Comparison of ENCODE assay signal across 23 cellular contexts in genomic region chr11:5284551-5285130, GRCh38. TPM values are rescaled to one million over a fixed set of nuclear protein-coding genes. Genes with fewer than 3 reads are reported as not detected.
"Had no signal": no experiment of that assay in that cellular context is flagged by ENCODE, and none has a peak within 500 bp of the region (broad histone marks: within the 10 kb centered on the region; RNA-seq: fewer than 3 reads in every experiment).

No MANE protein-coding gene starts in this region.

- H3K4me3 ChIP-seq: colonic mucosa, heart left ventricle, lung, prostate gland, spleen, stomach, thoracic aorta, transverse colon had no signal

- DNase-seq: colonic mucosa; dermis blood vessel endothelial cell; effector CD4-positive, alpha-beta T cell; endodermal cell; heart left ventricle; hippocampal formation; left colon; left ventricle myocardium superior; naive thymus-derived CD4-positive, alpha-beta T cell; nephron progenitor cell; spleen; stimulated activated CD4-positive, alpha-beta T cell treated with anti-CD3 and anti-CD28 coated beads, Interleukin-15, amount 100 ng/mL, for 24 hours; stimulated activated CD4-positive, alpha-beta T cell treated with anti-CD3 and anti-CD28 coated beads, Interleukin-1b, Interleukin-23, amount 100 ng/mL, for 48 hours; stimulated activated CD4-positive, alpha-beta T cell treated with anti-CD3 and anti-CD28 coated beads, Interleukin-4, amount 100 ng/mL, for 24 hours; stomach; substantia nigra; transverse colon had no signal

- H3K27ac ChIP-seq: colonic mucosa, heart left ventricle, parathyroid adenoma, prostate gland, spleen, stomach, thoracic aorta, transverse colon had no signal

- H3K36me3 ChIP-seq: colonic mucosa, heart left ventricle, prostate gland, spleen, stomach, thoracic aorta, transverse colon had no signal

- H3K9ac ChIP-seq: parathyroid adenoma had no signal

- H3K4me1 ChIP-seq: colonic mucosa, parathyroid adenoma, prostate gland, spleen, stomach had no signal

- H3K9me3 ChIP-seq: colonic mucosa, heart left ventricle, prostate gland, spleen, stomach, thoracic aorta, transverse colon had no signal

- H2AFZ ChIP-seq: parathyroid adenoma had no signal

- H3K27me3 ChIP-seq: colonic mucosa, heart left ventricle, spleen, stomach, transverse colon had no signal

RNA-seq across cellular contexts. Expression of gene HBE1, which starts 14.9 kb away (rescaled TPM):
- polyA plus RNA-seq: heart left ventricle; lung; naive thymus-derived CD4-positive, alpha-beta T cell; stomach had no signal

RNA-seq across cellular contexts. Expression of gene OR51B4, which starts 17.1 kb away (rescaled TPM):
- polyA plus RNA-seq: fibroblast of lung; heart left ventricle; lung; naive thymus-derived CD4-positive, alpha-beta T cell; spleen; stomach had no signal

RNA-seq across cellular contexts. Expression of gene HBG2, which starts 30.1 kb away (rescaled TPM):
- polyA plus RNA-seq: heart left ventricle; naive thymus-derived CD4-positive, alpha-beta T cell had no signal

RNA-seq across cellular contexts. Expression of gene HBG1, which starts 35.0 kb away (rescaled TPM):
- polyA plus RNA-seq: heart left ventricle; naive thymus-derived CD4-positive, alpha-beta T cell; stomach had no signal

RNA-seq across cellular contexts. Expression of gene OR51B2, which starts 39.5 kb away (rescaled TPM):
- polyA plus RNA-seq: endothelial cell of umbilical vein; fibroblast of lung; heart left ventricle; lung; naive thymus-derived CD4-positive, alpha-beta T cell; spleen; stomach had no signal
